1 cellular context compared by ENCODE assay signal in the genomic region with DNA sequence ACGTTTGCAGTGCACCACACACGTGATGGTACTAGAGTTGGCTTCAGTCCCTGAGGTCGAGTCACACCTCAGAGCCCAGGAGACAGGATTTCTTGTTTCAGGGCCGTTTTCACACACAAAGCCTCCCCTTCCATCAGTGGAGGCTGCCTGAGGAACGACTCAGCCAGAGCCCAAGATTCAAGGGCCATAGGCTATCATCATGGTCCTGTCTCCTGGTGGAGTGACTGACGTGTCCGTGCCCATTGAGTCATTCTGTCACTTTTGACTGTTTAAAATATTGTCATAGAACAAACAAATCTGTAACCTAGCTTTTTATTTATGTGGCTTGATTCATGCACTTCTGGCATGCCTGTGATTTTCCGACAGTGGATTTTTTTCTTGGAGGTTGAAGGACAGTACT.
TF ChIP-seq lines count a peak whose summit lies in the region.

No MANE protein-coding gene starts in this region.

TF ChIP-seq in H1, 55 proteins besides CTCF, POLR2A, EP300 and RAD21:
- TF ChIP-seq EGR1 (IDR thresholded peaks at IDR 0.05; ENCODE audit: borderline replicate concordance, low read depth, low read length) (no peak), JUN (IDR thresholded peaks at IDR 0.05; ENCODE audit: low read depth, low read length) (no peak), CHD1 (IDR thresholded peaks at IDR 0.05; ENCODE audit: low read depth, low read length) (no peak), KDM4A (IDR thresholded peaks at IDR 0.05; ENCODE audit: low read depth, low read length, severe bottlenecking) (no peak), RFX5 (IDR thresholded peaks at IDR 0.05; ENCODE audit: borderline replicate concordance, low read depth, low read length) (no peak), NRF1 (IDR thresholded peaks at IDR 0.05; ENCODE audit: low read depth, low read length) (no peak), SAP30 (IDR thresholded peaks at IDR 0.05; ENCODE audit: insufficient read depth, insufficient replicate concordance, low read length) (no peak), CREB1 (IDR thresholded peaks at IDR 0.05) (no peak), TCF12 (IDR thresholded peaks at IDR 0.05; ENCODE audit: low read depth, low read length) (no peak), SIN3A (conservative IDR thresholded peaks at IDR 0.05 in 1 of 2, IDR thresholded peaks at IDR 0.05 in 1 of 2; ENCODE audit: low read depth in 1 of 2, low read length in 2 of 2) (no peak)
- TF ChIP-seq, protein P1, sequence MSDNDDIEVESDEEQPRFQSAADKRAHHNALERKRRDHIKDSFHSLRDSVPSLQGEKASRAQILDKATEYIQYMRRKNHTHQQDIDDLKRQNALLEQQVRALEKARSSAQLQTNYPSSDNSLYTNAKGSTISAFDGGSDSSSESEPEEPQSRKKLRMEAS (IDR thresholded peaks at IDR 0.05): no peak
- TF ChIP-seq, protein P2, sequence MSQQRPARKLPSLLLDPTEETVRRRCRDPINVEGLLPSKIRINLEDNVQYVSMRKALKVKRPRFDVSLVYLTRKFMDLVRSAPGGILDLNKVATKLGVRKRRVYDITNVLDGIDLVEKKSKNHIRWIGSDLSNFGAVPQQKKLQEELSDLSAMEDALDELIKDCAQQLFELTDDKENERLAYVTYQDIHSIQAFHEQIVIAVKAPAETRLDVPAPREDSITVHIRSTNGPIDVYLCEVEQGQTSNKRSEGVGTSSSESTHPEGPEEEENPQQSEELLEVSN (IDR thresholded peaks at IDR 0.05): no peak
